In genomic region chr5:170484459-170484831, GRCh38 we compare ENCODE assay signal across 14 cellular contexts. TPM values are rescaled to one million over a fixed set of nuclear protein-coding genes. Genes with fewer than 3 reads are reported as not detected.
DNase-seq lines count a peak whose midpoint lies in the region; ATAC-seq and TF ChIP-seq lines count a peak whose summit lies in the region.
"Had no signal": no experiment of that assay in that cellular context is flagged by ENCODE, and none has a peak within 500 bp of the region (broad histone marks: within the 10 kb centered on the region; RNA-seq: fewer than 3 reads in every experiment).

No MANE protein-coding gene starts in this region.

- H3K27ac ChIP-seq in HEK293 (ENCODE audit: extremely low read depth, low read depth, low read length), result no peak overlapping the region
- H3K27ac ChIP-seq in SJSA1, result 0 out of 2 replicates have a peak overlapping the region, but pooled peaks have one; percentile 23

- H3K36me3 Mint-ChIP-seq in CD14-positive monocyte, result no peaks in the 10 kb centered on the region

- DNase-seq in CD14-positive monocyte (ENCODE audit: low spot score) (no peak), SJSA1 (ENCODE audit: low read depth in 1 of 2, low spot score in 2 of 2) (peak in 1 of 2 experiments; percentile 16), islet precursor cell (peak; percentile 26), hippocampal formation (lab: John Stamatoyannopoulos, UW) (no peak), NAMALWA (ENCODE audit: low spot score) (no peak)
- no peak for DNase-seq in stimulated activated CD4-positive, alpha-beta T cell treated with anti-CD3 and anti-CD28 coated beads, Interleukin-1b, Interleukin-23, amount 100 ng/mL, for 48 hours
- DNase-seq: CD4-positive, alpha-beta T cell had no signal

- no peaks in the 10 kb centered on the region for H3K27me3 ChIP-seq in SJSA1 (replicated peaks)
- H3K27me3 ChIP-seq: BLaER1 treated with 17β-estradiol and CSF1 and Interleukin-3, amounts not matched to agents 10 nM and 100 nM had no signal

- TF ChIP-seq CTCF in CD14-positive monocyte (IDR thresholded peaks at IDR 0.05), result no peak
- no peak for TF ChIP-seq CTCF in HEK293 (tag by site-specific recombination; IDR thresholded peaks at IDR 0.05)

- intact Hi-C loops in CD14-positive monocyte (cut with micrococcal nuclease), result no loop called here

- peak overlapping the region; percentile 89 to 99 (median 94) for H3K27ac Mint-ChIP-seq in CD14-positive monocyte
- H3K27ac Mint-ChIP-seq: CD4-positive, alpha-beta T cell; IgD-negative memory B cell had no signal

- H3K9me3 Mint-ChIP-seq in CD14-positive monocyte, result peaks cover 0 to 3% (median 0%) of the 10 kb centered on the region in 7 donors
- H3K9me3 Mint-ChIP-seq: CD4-positive, alpha-beta T cell had no signal

- H3K27me3 Mint-ChIP-seq in CD14-positive monocyte (ENCODE audit: low read depth in 3 of 3), result peaks cover 0 to 3% (median 2%) of the 10 kb centered on the region in 3 donors

- POLR2A ChIA-PET in HEK293 (lab: Yijun Ruan, JAX), result no interaction called here

- H3K36me3 ChIP-seq in HEK293 (ENCODE audit: control insufficient read depth in 2 of 2, insufficient read depth in 1 of 2, low read length in 2 of 2), result no peaks in the 10 kb centered on the region
- no peaks in the 10 kb centered on the region for H3K36me3 ChIP-seq in SJSA1
- H3K36me3 ChIP-seq: BLaER1 treated with 17β-estradiol and CSF1 and Interleukin-3, amounts not matched to agents 10 nM and 100 nM; HAP-1 had no signal

- H3K4me3 ChIP-seq in HEK293 (ENCODE audit: low read depth, low read length), result no peak overlapping the region
- no peak overlapping the region for H3K4me3 ChIP-seq in SJSA1
- H3K4me3 ChIP-seq: BLaER1 treated with 17β-estradiol and CSF1 and Interleukin-3, amounts not matched to agents 10 nM and 100 nM; HAP-1 had no signal

- peak overlapping the region; percentile 52 to 62 for H3K4me3 Mint-ChIP-seq in CD14-positive monocyte
- H3K4me3 Mint-ChIP-seq: CD4-positive, alpha-beta T cell had no signal

- CTCF ChIA-PET in HEK293 (lab: Yijun Ruan, JAX), result interaction anchor here (0.6 kb wide), 1 partner anchor 32 kb away, joined by 3 read pairs; no protein-coding TSS in a partner anchor

- no peak for ATAC-seq in HG02840 (IDR thresholded peaks at IDR 0.05; ENCODE audit: low FRiP score, unreplicated experiment)

- peaks cover 45% of the 10 kb centered on the region for H3K4me1 Mint-ChIP-seq in CD14-positive monocyte

- no peaks in the 10 kb centered on the region; the same call in 1 of the 2 replicates for H3K4me1 ChIP-seq in HEK293 (ENCODE audit: control insufficient read depth, insufficient read depth, low read length)
- peaks cover 19% of the 10 kb centered on the region for H3K4me1 ChIP-seq in SJSA1 (replicated peaks)
- H3K4me1 ChIP-seq: HAP-1 had no signal

- no peaks in the 10 kb centered on the region for H3K9me3 ChIP-seq in HEK293 (ENCODE audit: control insufficient read depth, insufficient read depth, low read depth, low read length)
- H3K9me3 ChIP-seq in SJSA1 (replicated peaks), result no peaks in the 10 kb centered on the region
- H3K9me3 ChIP-seq: BLaER1 treated with 17β-estradiol and CSF1 and Interleukin-3, amounts not matched to agents 10 nM and 100 nM; HAP-1 had no signal

TF ChIP-seq in HEK293, 187 proteins besides CTCF, POLR2A, EP300 and RAD21 (continues in another document):
- TF ChIP-seq, protein P1, sequence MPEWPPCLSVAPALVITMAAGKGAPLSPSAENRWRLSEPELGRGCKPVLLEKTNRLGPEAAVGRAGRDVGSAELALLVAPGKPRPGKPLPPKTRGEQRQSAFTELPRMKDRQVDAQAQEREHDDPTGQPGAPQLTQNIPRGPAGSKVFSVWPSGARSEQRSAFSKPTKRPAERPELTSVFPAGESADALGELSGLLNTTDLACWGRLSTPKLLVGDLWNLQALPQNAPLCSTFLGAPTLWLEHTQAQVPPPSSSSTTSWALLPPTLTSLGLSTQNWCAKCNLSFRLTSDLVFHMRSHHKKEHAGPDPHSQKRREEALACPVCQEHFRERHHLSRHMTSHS (tag by site-specific recombination; IDR thresholded peaks at IDR 0.05), result no peak
- TF ChIP-seq ZNF157 (tag by site-specific recombination; IDR thresholded peaks at IDR 0.05), result 0 out of 2 replicates have a peak, but pooled peaks have one; percentile 23
- TF ChIP-seq, protein P2, sequence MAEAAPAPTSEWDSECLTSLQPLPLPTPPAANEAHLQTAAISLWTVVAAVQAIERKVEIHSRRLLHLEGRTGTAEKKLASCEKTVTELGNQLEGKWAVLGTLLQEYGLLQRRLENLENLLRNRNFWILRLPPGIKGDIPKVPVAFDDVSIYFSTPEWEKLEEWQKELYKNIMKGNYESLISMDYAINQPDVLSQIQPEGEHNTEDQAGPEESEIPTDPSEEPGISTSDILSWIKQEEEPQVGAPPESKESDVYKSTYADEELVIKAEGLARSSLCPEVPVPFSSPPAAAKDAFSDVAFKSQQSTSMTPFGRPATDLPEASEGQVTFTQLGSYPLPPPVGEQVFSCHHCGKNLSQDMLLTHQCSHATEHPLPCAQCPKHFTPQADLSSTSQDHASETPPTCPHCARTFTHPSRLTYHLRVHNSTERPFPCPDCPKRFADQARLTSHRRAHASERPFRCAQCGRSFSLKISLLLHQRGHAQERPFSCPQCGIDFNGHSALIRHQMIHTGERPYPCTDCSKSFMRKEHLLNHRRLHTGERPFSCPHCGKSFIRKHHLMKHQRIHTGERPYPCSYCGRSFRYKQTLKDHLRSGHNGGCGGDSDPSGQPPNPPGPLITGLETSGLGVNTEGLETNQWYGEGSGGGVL (tag by site-specific recombination; IDR thresholded peaks at IDR 0.05), result peak; percentile 56; the same call in 1 of the 2 replicates
- no peak for TF ChIP-seq GLI2 (tag by site-specific recombination; IDR thresholded peaks at IDR 0.05; ENCODE audit: borderline replicate concordance, low read depth)
- TF ChIP-seq BCL11A (tag by site-specific recombination; IDR thresholded peaks at IDR 0.05; ENCODE audit: low read depth), result no peak
- TF ChIP-seq, protein P3, sequence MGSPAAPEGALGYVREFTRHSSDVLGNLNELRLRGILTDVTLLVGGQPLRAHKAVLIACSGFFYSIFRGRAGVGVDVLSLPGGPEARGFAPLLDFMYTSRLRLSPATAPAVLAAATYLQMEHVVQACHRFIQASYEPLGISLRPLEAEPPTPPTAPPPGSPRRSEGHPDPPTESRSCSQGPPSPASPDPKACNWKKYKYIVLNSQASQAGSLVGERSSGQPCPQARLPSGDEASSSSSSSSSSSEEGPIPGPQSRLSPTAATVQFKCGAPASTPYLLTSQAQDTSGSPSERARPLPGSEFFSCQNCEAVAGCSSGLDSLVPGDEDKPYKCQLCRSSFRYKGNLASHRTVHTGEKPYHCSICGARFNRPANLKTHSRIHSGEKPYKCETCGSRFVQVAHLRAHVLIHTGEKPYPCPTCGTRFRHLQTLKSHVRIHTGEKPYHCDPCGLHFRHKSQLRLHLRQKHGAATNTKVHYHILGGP (tag by site-specific recombination; IDR thresholded peaks at IDR 0.05), result no peak
- TF ChIP-seq HIC1 (tag by site-specific recombination; IDR thresholded peaks at IDR 0.05), result no peak
- no peak for TF ChIP-seq ZEB2 (tag by site-specific recombination; IDR thresholded peaks at IDR 0.05)
- TF ChIP-seq ZNF274 (IDR thresholded peaks at IDR 0.05; ENCODE audit: low read length), result no peak
- TF ChIP-seq ZNF274 (tag by site-specific recombination; IDR thresholded peaks at IDR 0.05; ENCODE audit: borderline replicate concordance), result no peak
- TF ChIP-seq ZSCAN4 (tag by site-specific recombination; IDR thresholded peaks at IDR 0.05), result no peak
- no peak for TF ChIP-seq ZNF121 (tag by site-specific recombination; IDR thresholded peaks at IDR 0.05)
- 0 out of 2 replicates have a peak, but pooled peaks have one; percentile 28 for TF ChIP-seq ZNF776 (tag by site-specific recombination; IDR thresholded peaks at IDR 0.05; ENCODE audit: borderline replicate concordance)
- 0 out of 2 replicates have a peak, but pooled peaks have one; percentile 1 for TF ChIP-seq SP7 (tag by site-specific recombination; IDR thresholded peaks at IDR 0.05)
- TF ChIP-seq ZNF366 (tag by site-specific recombination; conservative IDR thresholded peaks at IDR 0.05), result peak; percentile 92
- peak; percentile 4; the same call in 1 of the 2 replicates for TF ChIP-seq ZFHX2 (tag by site-specific recombination; conservative IDR thresholded peaks at IDR 0.05)
- no peak for TF ChIP-seq ZNF473 (tag by site-specific recombination; IDR thresholded peaks at IDR 0.05)
- peak; percentile 57 for TF ChIP-seq ZBTB17 (tag by site-specific recombination; IDR thresholded peaks at IDR 0.05)
- TF ChIP-seq PRDM1 (tag by site-specific recombination; IDR thresholded peaks at IDR 0.05), result peak; percentile 66; the same call in 1 of the 2 replicates
- no peak for TF ChIP-seq ZNF629 (tag by site-specific recombination; IDR thresholded peaks at IDR 0.05)

RNA-seq across cellular contexts. Expression of gene KCNIP1, which starts 19.4 kb away (rescaled TPM):
- polyA plus RNA-seq in CD14-positive monocyte, result not detected
- 2.2 and 3.1 TPM in 2 replicates for total RNA-seq in SJSA1 (2014; rRNA removed; shearing (Covaris generic))
- total RNA-seq: A172; CD4-positive, alpha-beta T cell; HT-29 had no signal
- polyA plus RNA-seq: IgD-negative memory B cell had no signal
